In the genomic region with DNA sequence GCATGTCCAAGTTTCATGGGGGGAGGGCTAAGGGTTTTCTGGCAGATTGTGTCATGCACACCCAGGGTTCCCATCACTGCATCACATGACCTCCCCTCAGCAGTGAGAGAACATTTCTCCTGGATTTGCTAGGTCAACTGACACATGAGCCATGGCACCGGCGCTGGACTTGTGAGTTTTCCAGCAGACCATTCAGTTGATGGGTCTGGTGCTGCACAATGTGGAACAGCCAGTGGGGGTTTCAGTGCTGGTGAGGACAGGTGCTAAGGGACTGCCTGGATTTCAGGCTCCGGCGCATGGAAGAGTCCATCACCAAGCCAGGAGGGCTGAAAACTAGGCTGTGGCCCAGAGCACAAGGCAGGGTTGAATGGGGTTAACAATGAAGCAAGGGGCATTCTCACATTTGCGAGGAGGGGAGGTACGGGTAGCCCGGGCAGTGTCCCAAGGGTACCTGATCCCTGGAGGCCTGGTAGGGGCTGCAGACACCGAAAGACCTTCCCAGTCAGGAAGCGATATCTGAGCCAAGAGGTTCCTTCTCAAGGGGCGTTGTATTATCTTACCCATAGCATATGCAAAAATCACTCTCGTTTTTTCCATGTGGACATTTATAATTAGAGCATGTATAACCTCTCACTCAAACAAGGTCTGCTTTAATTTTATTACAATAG, we compare ENCODE assay signal across 1 cellular context.
TF ChIP-seq lines count a peak whose summit lies in the region.

No MANE protein-coding gene starts in this region.

TF ChIP-seq in H1, 55 proteins besides CTCF, POLR2A, EP300 and RAD21 (continued from another document):
- TF ChIP-seq, protein P1, sequence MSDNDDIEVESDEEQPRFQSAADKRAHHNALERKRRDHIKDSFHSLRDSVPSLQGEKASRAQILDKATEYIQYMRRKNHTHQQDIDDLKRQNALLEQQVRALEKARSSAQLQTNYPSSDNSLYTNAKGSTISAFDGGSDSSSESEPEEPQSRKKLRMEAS (IDR thresholded peaks at IDR 0.05), result no peak
- TF ChIP-seq SIN3A (conservative IDR thresholded peaks at IDR 0.05 in 1 of 2, IDR thresholded peaks at IDR 0.05 in 1 of 2; ENCODE audit: low read depth in 1 of 2, low read length in 2 of 2) (no peak), POU5F1 (IDR thresholded peaks at IDR 0.05; ENCODE audit: low read depth, low read length) (no peak), FOSL1 (IDR thresholded peaks at IDR 0.05; ENCODE audit: insufficient read depth, low read depth, low read length) (no peak), SUZ12 (IDR thresholded peaks at IDR 0.05; ENCODE audit: low read length) (no peak), ZNF274 (IDR thresholded peaks at IDR 0.05; ENCODE audit: borderline replicate concordance, extremely low read depth, low read length) (no peak), SP1 (IDR thresholded peaks at IDR 0.05; ENCODE audit: low read depth, low read length) (no peak), CREB1 (IDR thresholded peaks at IDR 0.05) (no peak), CTBP2 (IDR thresholded peaks at IDR 0.05; ENCODE audit: borderline replicate concordance, insufficient read depth, insufficient read length, low read length) (no peak)
